Comparison of ENCODE assay signal across 8 cellular contexts in genomic region chr9:128250839-128251558, GRCh38. TPM values are rescaled to one million over a fixed set of nuclear protein-coding genes. Genes with fewer than 3 reads are reported as not detected.
DNase-seq lines count a peak whose midpoint lies in the region; ATAC-seq and TF ChIP-seq lines count a peak whose summit lies in the region.

No MANE protein-coding gene starts in this region.

- peaks cover 17% of the 10 kb centered on the region for H3K27me3 ChIP-seq in KMS-11 (ENCODE audit: insufficient read depth, low read depth)
- H3K27me3 ChIP-seq in psoas muscle (ENCODE audit: insufficient read depth in 3 of 3, low read length in 2 of 3): peaks cover 0 to 21% (median 11%) of the 10 kb centered on the region in 3 donors

- H4K20me1 ChIP-seq in KMS-11 (ENCODE audit: insufficient read depth): no peaks in the 10 kb centered on the region

- H3K4me3 ChIP-seq in KMS-11 (IDR thresholded peaks at IDR 0.05; ENCODE audit: insufficient read depth, low read depth, low read length): no peak overlapping the region
- H3K4me3 ChIP-seq in psoas muscle: peak overlapping the region; percentile 44

- peaks cover 0 to under 1% of the 10 kb centered on the region in 2 donors for H3K27me3 Mint-ChIP-seq in effector memory CD8-positive, alpha-beta T cell

- ATAC-seq in GM18867 (IDR thresholded peaks at IDR 0.05; ENCODE audit: unreplicated experiment) (peak; percentile 4), psoas muscle (no peak), esophagus mucosa (no peak)
- no peak for ATAC-seq in effector memory CD8-positive, alpha-beta T cell (replicated peaks)

- H3K79me2 ChIP-seq in KMS-11 (ENCODE audit: insufficient read depth, low read depth): no peaks in the 10 kb centered on the region

- H3K9me3 ChIP-seq in psoas muscle: no peaks in the 10 kb centered on the region

- TF ChIP-seq CTCF in KMS-11 (conservative IDR thresholded peaks at IDR 0.05; ENCODE audit: low read depth, low read length): no peak
- no peak for TF ChIP-seq CTCF in psoas muscle (IDR thresholded peaks at IDR 0.05)

- intact Hi-C loops in psoas muscle (cut with DNase I): no loop called here

- 19 to 36% (median 35%) methylated on average over 19 to 38 of the region's 38 CpGs for WGBS in psoas muscle, 3 donors

- no peak overlapping the region for H3K27ac Mint-ChIP-seq in effector memory CD8-positive, alpha-beta T cell

- H3K9me3 Mint-ChIP-seq in effector memory CD8-positive, alpha-beta T cell: no peaks in the 10 kb centered on the region

- DNase-seq in effector memory CD8-positive, alpha-beta T cell: no peak
- no peak for DNase-seq in psoas muscle
- no peak for DNase-seq in DMS53 (lab: John Stamatoyannopoulos, UW)
- no peak for DNase-seq in inferior parietal cortex (ENCODE audit: extremely low spot score)
- no peak for DNase-seq in stimulated activated CD4-positive, alpha-beta T cell treated with anti-CD3 and anti-CD28 coated beads, Interleukin-1b, Interleukin-23, amount 100 ng/mL, for 48 hours

- peak overlapping the region; percentile 92 for H3K4me2 ChIP-seq in KMS-11

- H3K9ac ChIP-seq in KMS-11: no peak overlapping the region

- no peaks in the 10 kb centered on the region for H3K36me3 ChIP-seq in KMS-11 (ENCODE audit: insufficient read depth)
- H3K36me3 ChIP-seq in psoas muscle (ENCODE audit: insufficient read depth in 1 of 2, low read depth in 1 of 2): peaks cover 0 to 1% of the 10 kb centered on the region in 2 donors

- H3K4me1 ChIP-seq in KMS-11 (ENCODE audit: low read depth, poor library complexity, severe bottlenecking) (peaks cover 5% of the 10 kb centered on the region), psoas muscle (no peaks in the 10 kb centered on the region)

- peak overlapping the region; percentile 75 for H2AFZ ChIP-seq in KMS-11 (ENCODE audit: low read depth)

- peaks cover 11% of the 10 kb centered on the region for H3K36me3 Mint-ChIP-seq in effector memory CD8-positive, alpha-beta T cell (ENCODE audit: insufficient read depth)

- H3K27ac ChIP-seq in KMS-11: no peak overlapping the region
- H3K27ac ChIP-seq in psoas muscle: no peak overlapping the region

- H3K4me1 Mint-ChIP-seq in effector memory CD8-positive, alpha-beta T cell (ENCODE audit: low read depth in 2 of 2): peaks cover 14% of the 10 kb centered on the region in 2 donors

- peak overlapping the region; percentile 80 to 82 for H3K4me3 Mint-ChIP-seq in effector memory CD8-positive, alpha-beta T cell

RNA-seq across cellular contexts. Expression of gene GOLGA2, which starts 24.8 kb away (rescaled TPM):
- total RNA-seq in psoas muscle: 10 to 100 TPM; 63.5 to 85.3 (median 76.7) TPM
- 10 to 100 TPM; 57.2 to 79.4 (median 72.4) TPM for polyA plus RNA-seq in psoas muscle
- 68.3 TPM for total RNA-seq in esophagus mucosa

RNA-seq across cellular contexts. Expression of gene SWI5, which starts 25.1 kb away (rescaled TPM):
- total RNA-seq in psoas muscle (10 to 100 TPM in 3 of 4 donors, 1 to 10 TPM in 1; 10.0 to 24.7 (median 13.0) TPM), esophagus mucosa (24.8 TPM)
- polyA plus RNA-seq in psoas muscle: 10 to 100 TPM; 20.1 to 23.0 (median 22.6) TPM

RNA-seq across cellular contexts. Expression of gene DNM1, which starts 47.8 kb away (rescaled TPM):
- total RNA-seq in psoas muscle: 1 to 10 TPM; 1.2 to 5.4 (median 3.2) TPM
- polyA plus RNA-seq in psoas muscle: 1 to 10 TPM; 1.1 to 2.4 (median 1.5) TPM
- total RNA-seq in esophagus mucosa: 2.2 TPM

RNA-seq across cellular contexts. Expression of gene CIZ1, which starts 59.6 kb away (rescaled TPM):
- total RNA-seq in psoas muscle (100 to 1,000 TPM in 3 of 4 donors, 10 to 100 TPM in 1; 86.0 to 119 (median 109) TPM), esophagus mucosa (85.2 TPM)
- polyA plus RNA-seq in psoas muscle: 10 to 100 TPM; 36.2 to 84.7 (median 49.9) TPM
